ENCODE assay signal across 2 cellular contexts in the genomic region with DNA sequence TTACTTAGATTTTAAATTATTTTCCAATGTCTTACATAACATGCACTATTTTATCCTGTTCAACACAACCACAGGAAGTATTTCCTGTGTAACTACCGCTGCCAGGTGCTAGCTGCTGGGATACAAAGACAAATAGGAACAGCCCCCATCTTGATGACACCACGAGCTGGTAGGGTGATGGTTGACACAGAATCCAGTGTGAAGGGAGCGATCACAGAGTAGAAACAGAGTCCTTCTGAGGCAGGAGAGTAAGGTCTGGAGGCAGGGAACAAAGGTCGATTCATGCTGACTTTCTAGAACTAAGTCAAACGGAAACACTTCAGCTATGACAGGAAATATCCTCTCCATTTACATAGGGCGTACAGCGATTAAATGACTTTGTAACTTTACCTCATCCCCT.
TF ChIP-seq lines count a peak whose summit lies in the region.

No MANE protein-coding gene starts in this region.

TF ChIP-seq in GM23338, 12 proteins besides CTCF, POLR2A, EP300 and RAD21 (continued from another document):
- TF ChIP-seq, protein P1, sequence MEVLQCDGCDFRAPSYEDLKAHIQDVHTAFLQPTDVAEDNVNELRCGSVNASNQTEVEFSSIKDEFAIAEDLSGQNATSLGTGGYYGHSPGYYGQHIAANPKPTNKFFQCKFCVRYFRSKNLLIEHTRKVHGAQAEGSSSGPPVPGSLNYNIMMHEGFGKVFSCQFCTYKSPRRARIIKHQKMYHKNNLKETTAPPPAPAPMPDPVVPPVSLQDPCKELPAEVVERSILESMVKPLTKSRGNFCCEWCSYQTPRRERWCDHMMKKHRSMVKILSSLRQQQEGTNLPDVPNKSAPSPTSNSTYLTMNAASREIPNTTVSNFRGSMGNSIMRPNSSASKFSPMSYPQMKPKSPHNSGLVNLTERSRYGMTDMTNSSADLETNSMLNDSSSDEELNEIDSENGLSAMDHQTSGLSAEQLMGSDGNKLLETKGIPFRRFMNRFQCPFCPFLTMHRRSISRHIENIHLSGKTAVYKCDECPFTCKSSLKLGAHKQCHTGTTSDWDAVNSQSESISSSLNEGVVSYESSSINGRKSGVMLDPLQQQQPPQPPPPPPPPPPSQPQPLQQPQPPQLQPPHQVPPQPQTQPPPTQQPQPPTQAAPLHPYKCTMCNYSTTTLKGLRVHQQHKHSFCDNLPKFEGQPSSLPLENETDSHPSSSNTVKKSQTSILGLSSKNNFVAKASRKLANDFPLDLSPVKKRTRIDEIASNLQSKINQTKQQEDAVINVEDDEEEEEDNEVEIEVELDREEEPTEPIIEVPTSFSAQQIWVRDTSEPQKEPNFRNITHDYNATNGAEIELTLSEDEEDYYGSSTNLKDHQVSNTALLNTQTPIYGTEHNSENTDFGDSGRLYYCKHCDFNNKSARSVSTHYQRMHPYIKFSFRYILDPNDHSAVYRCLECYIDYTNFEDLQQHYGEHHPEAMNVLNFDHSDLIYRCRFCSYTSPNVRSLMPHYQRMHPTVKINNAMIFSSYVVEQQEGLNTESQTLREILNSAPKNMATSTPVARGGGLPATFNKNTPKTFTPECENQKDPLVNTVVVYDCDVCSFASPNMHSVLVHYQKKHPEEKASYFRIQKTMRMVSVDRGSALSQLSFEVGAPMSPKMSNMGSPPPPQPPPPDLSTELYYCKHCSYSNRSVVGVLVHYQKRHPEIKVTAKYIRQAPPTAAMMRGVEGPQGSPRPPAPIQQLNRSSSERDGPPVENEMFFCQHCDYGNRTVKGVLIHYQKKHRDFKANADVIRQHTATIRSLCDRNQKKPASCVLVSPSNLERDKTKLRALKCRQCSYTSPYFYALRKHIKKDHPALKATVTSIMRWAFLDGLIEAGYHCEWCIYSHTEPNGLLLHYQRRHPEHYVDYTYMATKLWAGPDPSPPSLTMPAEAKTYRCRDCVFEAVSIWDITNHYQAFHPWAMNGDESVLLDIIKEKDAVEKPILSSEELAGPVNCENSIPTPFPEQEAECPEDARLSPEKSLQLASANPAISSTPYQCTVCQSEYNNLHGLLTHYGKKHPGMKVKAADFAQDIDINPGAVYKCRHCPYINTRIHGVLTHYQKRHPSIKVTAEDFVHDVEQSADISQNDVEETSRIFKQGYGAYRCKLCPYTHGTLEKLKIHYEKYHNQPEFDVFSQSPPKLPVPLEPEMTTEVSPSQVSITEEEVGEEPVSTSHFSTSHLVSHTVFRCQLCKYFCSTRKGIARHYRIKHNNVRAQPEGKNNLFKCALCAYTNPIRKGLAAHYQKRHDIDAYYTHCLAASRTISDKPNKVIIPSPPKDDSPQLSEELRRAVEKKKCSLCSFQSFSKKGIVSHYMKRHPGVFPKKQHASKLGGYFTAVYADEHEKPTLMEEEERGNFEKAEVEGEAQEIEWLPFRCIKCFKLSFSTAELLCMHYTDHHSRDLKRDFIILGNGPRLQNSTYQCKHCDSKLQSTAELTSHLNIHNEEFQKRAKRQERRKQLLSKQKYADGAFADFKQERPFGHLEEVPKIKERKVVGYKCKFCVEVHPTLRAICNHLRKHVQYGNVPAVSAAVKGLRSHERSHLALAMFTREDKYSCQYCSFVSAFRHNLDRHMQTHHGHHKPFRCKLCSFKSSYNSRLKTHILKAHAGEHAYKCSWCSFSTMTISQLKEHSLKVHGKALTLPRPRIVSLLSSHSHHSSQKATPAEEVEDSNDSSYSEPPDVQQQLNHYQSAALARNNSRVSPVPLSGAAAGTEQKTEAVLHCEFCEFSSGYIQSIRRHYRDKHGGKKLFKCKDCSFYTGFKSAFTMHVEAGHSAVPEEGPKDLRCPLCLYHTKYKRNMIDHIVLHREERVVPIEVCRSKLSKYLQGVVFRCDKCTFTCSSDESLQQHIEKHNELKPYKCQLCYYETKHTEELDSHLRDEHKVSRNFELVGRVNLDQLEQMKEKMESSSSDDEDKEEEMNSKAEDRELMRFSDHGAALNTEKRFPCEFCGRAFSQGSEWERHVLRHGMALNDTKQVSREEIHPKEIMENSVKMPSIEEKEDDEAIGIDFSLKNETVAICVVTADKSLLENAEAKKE (CRISPR knock-in tag; IDR thresholded peaks at IDR 0.05) = no peak
- TF ChIP-seq CREB1 (CRISPR knock-in tag; IDR thresholded peaks at IDR 0.05; ENCODE audit: low read depth) = no peak
- no peak for TF ChIP-seq EZH2phosphoT487 (IDR thresholded peaks at IDR 0.05; ENCODE audit: unreplicated experiment)
- TF ChIP-seq ZNF114 (CRISPR knock-in tag; IDR thresholded peaks at IDR 0.05) = no peak
- TF ChIP-seq ZNF331 (CRISPR knock-in tag; IDR thresholded peaks at IDR 0.05; ENCODE audit: low read depth) = no peak
- no peak for TF ChIP-seq EZH2 (IDR thresholded peaks at IDR 0.05; ENCODE audit: low read depth, unreplicated experiment)
- TF ChIP-seq, protein P2, sequence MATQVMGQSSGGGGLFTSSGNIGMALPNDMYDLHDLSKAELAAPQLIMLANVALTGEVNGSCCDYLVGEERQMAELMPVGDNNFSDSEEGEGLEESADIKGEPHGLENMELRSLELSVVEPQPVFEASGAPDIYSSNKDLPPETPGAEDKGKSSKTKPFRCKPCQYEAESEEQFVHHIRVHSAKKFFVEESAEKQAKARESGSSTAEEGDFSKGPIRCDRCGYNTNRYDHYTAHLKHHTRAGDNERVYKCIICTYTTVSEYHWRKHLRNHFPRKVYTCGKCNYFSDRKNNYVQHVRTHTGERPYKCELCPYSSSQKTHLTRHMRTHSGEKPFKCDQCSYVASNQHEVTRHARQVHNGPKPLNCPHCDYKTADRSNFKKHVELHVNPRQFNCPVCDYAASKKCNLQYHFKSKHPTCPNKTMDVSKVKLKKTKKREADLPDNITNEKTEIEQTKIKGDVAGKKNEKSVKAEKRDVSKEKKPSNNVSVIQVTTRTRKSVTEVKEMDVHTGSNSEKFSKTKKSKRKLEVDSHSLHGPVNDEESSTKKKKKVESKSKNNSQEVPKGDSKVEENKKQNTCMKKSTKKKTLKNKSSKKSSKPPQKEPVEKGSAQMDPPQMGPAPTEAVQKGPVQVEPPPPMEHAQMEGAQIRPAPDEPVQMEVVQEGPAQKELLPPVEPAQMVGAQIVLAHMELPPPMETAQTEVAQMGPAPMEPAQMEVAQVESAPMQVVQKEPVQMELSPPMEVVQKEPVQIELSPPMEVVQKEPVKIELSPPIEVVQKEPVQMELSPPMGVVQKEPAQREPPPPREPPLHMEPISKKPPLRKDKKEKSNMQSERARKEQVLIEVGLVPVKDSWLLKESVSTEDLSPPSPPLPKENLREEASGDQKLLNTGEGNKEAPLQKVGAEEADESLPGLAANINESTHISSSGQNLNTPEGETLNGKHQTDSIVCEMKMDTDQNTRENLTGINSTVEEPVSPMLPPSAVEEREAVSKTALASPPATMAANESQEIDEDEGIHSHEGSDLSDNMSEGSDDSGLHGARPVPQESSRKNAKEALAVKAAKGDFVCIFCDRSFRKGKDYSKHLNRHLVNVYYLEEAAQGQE (IDR thresholded peaks at IDR 0.05; ENCODE audit: unreplicated experiment) = no peak
TF ChIP-seq in GM23338: peak in this region for 0.

TF ChIP-seq in neural cell, 6 proteins besides CTCF, POLR2A, EP300 and RAD21 (continued from another document):
- TF ChIP-seq, protein P2 (IDR thresholded peaks at IDR 0.05; ENCODE audit: borderline replicate concordance) = no peak
- TF ChIP-seq SMC3 (conservative IDR thresholded peaks at IDR 0.05; ENCODE audit: poor library complexity) = no peak
- no peak for TF ChIP-seq TAF1 (IDR thresholded peaks at IDR 0.05; ENCODE audit: low read depth)
- no peak for TF ChIP-seq POLR2AphosphoS5 (IDR thresholded peaks at IDR 0.05)
TF ChIP-seq in neural cell: peak in this region for 0.
